In genomic region chr1:161530158-161530557, GRCh38 we compare ENCODE assay signal across 8 cellular contexts. TPM values are rescaled to one million over a fixed set of nuclear protein-coding genes. Genes with fewer than 3 reads are reported as not detected.
DNase-seq lines count a peak whose midpoint lies in the region; ATAC-seq lines count a peak whose summit lies in the region.
"Not testable (repeated sequence)": the region's sequence is repeated elsewhere in the genome, so short reads cannot be mapped to it uniquely, and the experiment has no call there.

No MANE protein-coding gene starts in this region.

- ATAC-seq in GM19372 (IDR thresholded peaks at IDR 0.05; ENCODE audit: low read depth, unreplicated experiment): peak; percentile 28

- POLR2A ChIA-PET in activated CD4-positive, alpha-beta memory T cell treated with anti-CD3 and anti-CD28 coated beads, Interleukin-2, amount 10 ng/mL, durations not matched to agents 7 days and 5 days (lab: Charles Lee): interaction anchor here (0.8 to 2.6 kb wide), 4 partner anchors 10 to 197 kb away, joined by 3 to 24 read pairs (median 3); no protein-coding TSS in a partner anchor

- DNase-seq in Ammon's horn (ENCODE audit: low spot score): peak; percentile 77
- peak; percentile 65 for DNase-seq in HK-2 (ENCODE audit: unreplicated experiment)
- peak; percentile 46 for DNase-seq in NOMO-1 treated with DMSO at 0.1 percent for 48 hours (lab: John Stamatoyannopoulos, UW; ENCODE audit: unreplicated experiment)
- peak; percentile 72 for DNase-seq in activated CD4-positive, alpha-beta memory T cell treated with anti-CD3 and anti-CD28 coated beads, Interleukin-2, amount 10 ng/mL, durations not matched to agents 7 days and 5 days
- peak; percentile 39 for DNase-seq in dedifferentiated amniotic fluid mesenchymal stem cell (ENCODE audit: extremely low spot score)
- DNase-seq in left kidney (ENCODE audit: low read depth, low spot score): peak; percentile 84
- DNase-seq in stimulated activated CD4-positive, alpha-beta T cell treated with anti-CD3 and anti-CD28 coated beads, Interleukin-12 subunit alpha, Interleukin-12 subunit beta, amount 100 ng/mL, for 48 hours (ENCODE audit: low read depth in 2 of 3, low spot score in 1 of 3): peak; percentile 64 to 77 (median 75)

- H3K36me3 Mint-ChIP-seq in activated CD4-positive, alpha-beta memory T cell treated with anti-CD3 and anti-CD28 coated beads, Interleukin-2, amount 10 ng/mL, durations not matched to agents 7 days and 5 days (ENCODE audit: low read depth): not testable (repeated sequence)

- CTCF ChIA-PET in activated CD4-positive, alpha-beta memory T cell treated with anti-CD3 and anti-CD28 coated beads, Interleukin-2, amount 10 ng/mL, durations not matched to agents 7 days and 5 days (lab: Charles Lee): interaction anchor here (1.1 to 1.7 kb wide), 2 partner anchors 9 to 42 kb away, joined by 5 to 6 read pairs; no protein-coding TSS in a partner anchor

- peaks cover 29% of the 10 kb centered on the region for H3K4me1 Mint-ChIP-seq in activated CD4-positive, alpha-beta memory T cell treated with anti-CD3 and anti-CD28 coated beads, Interleukin-2, amount 10 ng/mL, durations not matched to agents 7 days and 5 days

- H3K27me3 Mint-ChIP-seq in activated CD4-positive, alpha-beta memory T cell treated with anti-CD3 and anti-CD28 coated beads, Interleukin-2, amount 10 ng/mL, durations not matched to agents 7 days and 5 days: peaks cover 12% of the 10 kb centered on the region

- peak overlapping the region; percentile 92 for H3K4me3 Mint-ChIP-seq in activated CD4-positive, alpha-beta memory T cell treated with anti-CD3 and anti-CD28 coated beads, Interleukin-2, amount 10 ng/mL, durations not matched to agents 7 days and 5 days

- H3K27ac Mint-ChIP-seq in activated CD4-positive, alpha-beta memory T cell treated with anti-CD3 and anti-CD28 coated beads, Interleukin-2, amount 10 ng/mL, durations not matched to agents 7 days and 5 days: peak overlapping the region; percentile 99

- H3K9me3 Mint-ChIP-seq in activated CD4-positive, alpha-beta memory T cell treated with anti-CD3 and anti-CD28 coated beads, Interleukin-2, amount 10 ng/mL, durations not matched to agents 7 days and 5 days: not testable (repeated sequence)

RNA-seq across cellular contexts. Expression of gene HSPA6, which starts 5.8 kb away (rescaled TPM):
- 1 to 10 TPM in 1 of 2 experiments, under 1 TPM in 1; 0.91 to 1.2 TPM for total RNA-seq in activated CD4-positive, alpha-beta memory T cell treated with anti-CD3 and anti-CD28 coated beads, Interleukin-2, amount 10 ng/mL, durations not matched to agents 7 days and 5 days

RNA-seq across cellular contexts. Expression of gene FCGR3A, which starts 19.5 kb away (rescaled TPM):
- total RNA-seq in activated CD4-positive, alpha-beta memory T cell treated with anti-CD3 and anti-CD28 coated beads, Interleukin-2, amount 10 ng/mL, durations not matched to agents 7 days and 5 days: under 1 TPM; 0.18 to 0.53 TPM

RNA-seq across cellular contexts. Expression of gene FCGR2A, which starts 24.9 kb away (rescaled TPM):
- total RNA-seq in activated CD4-positive, alpha-beta memory T cell treated with anti-CD3 and anti-CD28 coated beads, Interleukin-2, amount 10 ng/mL, durations not matched to agents 7 days and 5 days: under 1 TPM in 1 of 2 experiments, not detected in 1; 0.30 TPM

Comparison
In these comparisons a context has a peak if more than half of its experiments do, and no peak if none do; other contexts are left out.
1. Peak in every context shown above with its lines: DNase-seq and ATAC-seq.